ENCODE assay signal across 26 cellular contexts in genomic region chr13:112661291-112661690, GRCh38.
"Had no signal": no experiment of that assay in that cellular context is flagged by ENCODE, and none has a peak within 500 bp of the region (broad histone marks: within the 10 kb centered on the region; RNA-seq: fewer than 3 reads in every experiment).

No MANE protein-coding gene starts in this region.

- H3K9me3 ChIP-seq: colonic mucosa, esophagus muscularis mucosa, esophagus squamous epithelium, gastrocnemius medialis, gastroesophageal sphincter, heart left ventricle, heart right ventricle had no signal

- H3K4me3 ChIP-seq: colonic mucosa, coronary artery, dorsolateral prefrontal cortex, esophagus muscularis mucosa, esophagus squamous epithelium, gastrocnemius medialis, gastroesophageal sphincter, heart left ventricle, heart right ventricle, hepatocyte had no signal

- H2AFZ ChIP-seq: hepatocyte had no signal

- DNase-seq: colonic mucosa; cortex of kidney; dermis blood vessel endothelial cell; dorsolateral prefrontal cortex; effector CD4-positive, alpha-beta T cell; effector CD8-positive, alpha-beta T cell; effector memory CD4-positive, alpha-beta T cell; effector memory CD8-positive, alpha-beta T cell; endodermal cell; erythroblast; esophagus squamous epithelium; foreskin fibroblast; foreskin keratinocyte; foreskin melanocyte; gastrocnemius medialis; glutamatergic neuron; head of caudate nucleus; heart left ventricle; heart right ventricle had no signal

- H3K27ac ChIP-seq: colonic mucosa, coronary artery, dorsolateral prefrontal cortex, epithelial cell of prostate, esophagus muscularis mucosa, esophagus squamous epithelium, foreskin keratinocyte, gastrocnemius medialis, gastroesophageal sphincter, heart left ventricle, heart right ventricle, hepatocyte had no signal

- H3K4me1 ChIP-seq: colonic mucosa, esophagus squamous epithelium, gastrocnemius medialis, gastroesophageal sphincter, heart left ventricle, heart right ventricle had no signal

- H3K4me2 ChIP-seq: hepatocyte had no signal

- H3K79me2 ChIP-seq: hepatocyte had no signal

- ATAC-seq: effector memory CD8-positive, alpha-beta T cell; esophagus mucosa; foreskin keratinocyte; gastrocnemius medialis; gastroesophageal sphincter; heart left ventricle; heart right ventricle had no signal

- H3K36me3 ChIP-seq: colonic mucosa, esophagus muscularis mucosa, esophagus squamous epithelium, gastrocnemius medialis, gastroesophageal sphincter, heart left ventricle, heart right ventricle had no signal

- FAIRE-seq: endothelial cell of umbilical vein had no signal

- H3K27me3 ChIP-seq: colonic mucosa, dorsolateral prefrontal cortex, foreskin keratinocyte, gastrocnemius medialis, heart right ventricle, hepatocyte had no signal
